ENCODE assay signal across 9 cellular contexts in genomic region chr22:47452184-47452583, GRCh38.
DNase-seq lines count a peak whose midpoint lies in the region; ATAC-seq and TF ChIP-seq lines count a peak whose summit lies in the region.
"Had no signal": no experiment of that assay in that cellular context is flagged by ENCODE, and none has a peak within 500 bp of the region (broad histone marks: within the 10 kb centered on the region; RNA-seq: fewer than 3 reads in every experiment).

No MANE protein-coding gene starts in this region.

- ATAC-seq in T-cell (replicated peaks in 1 of 4), result no peak
- no peak for ATAC-seq in GM19328 (IDR thresholded peaks at IDR 0.05; ENCODE audit: unreplicated experiment)

- peaks cover 5% of the 10 kb centered on the region for H3K36me3 Mint-ChIP-seq in T-cell
- H3K36me3 Mint-ChIP-seq in immature natural killer cell, result no peaks in the 10 kb centered on the region

- CTCF ChIA-PET in T-cell (lab: Charles Lee), result no interaction called here

- peak; percentile 7 for TF ChIP-seq CTCF in GM12865 (IDR thresholded peaks at IDR 0.05; ENCODE audit: insufficient read depth, low read depth, low read length, missing control alignments)
- TF ChIP-seq CTCF in epithelial cell of proximal tubule (conservative IDR thresholded peaks at IDR 0.05; ENCODE audit: low read depth, low read length), result peak; percentile 14

- POLR2A ChIA-PET in T-cell (lab: Charles Lee), result no interaction called here

- no peak overlapping the region for H3K4me3 ChIP-seq in GM12865 (ENCODE audit: low read depth, low read length)
- H3K4me3 ChIP-seq in epithelial cell of proximal tubule (ENCODE audit: low read depth, low read length), result no peak overlapping the region
- H3K4me3 ChIP-seq: cardiac muscle cell had no signal

- H3K4me1 Mint-ChIP-seq in T-cell, result no peaks in the 10 kb centered on the region
- no peaks in the 10 kb centered on the region for H3K4me1 Mint-ChIP-seq in immature natural killer cell

- DNase-seq in A172 (ENCODE audit: low spot score) (peak; percentile 44), GM12865 (ENCODE audit: low read depth) (no peak), NCI-H69 (lab: John Stamatoyannopoulos, UW) (peak; percentile 49), epithelial cell of proximal tubule (ENCODE audit: low read depth) (no peak), T-cell (no peak), immature natural killer cell (no peak), NCI-H1105 treated with DMSO at 0.1 percent for 48 hours (lab: John Stamatoyannopoulos, UW) (no peak)

- peaks cover 10 to 28% (median 11%) of the 10 kb centered on the region in 3 donors for H3K9me3 Mint-ChIP-seq in T-cell
- H3K9me3 Mint-ChIP-seq in immature natural killer cell, result peaks cover 0 to 11% (median 4%) of the 10 kb centered on the region in 6 donors

- H3K27me3 Mint-ChIP-seq in T-cell (peaks cover 3 to 7% of the 10 kb centered on the region in 2 donors), immature natural killer cell (ENCODE audit: low read depth in 3 of 3) (peaks cover 1 to 8% (median 2%) of the 10 kb centered on the region in 3 donors)

- H3K4me3 Mint-ChIP-seq in T-cell, result no peak overlapping the region
- no peak overlapping the region for H3K4me3 Mint-ChIP-seq in immature natural killer cell

- H3K27ac Mint-ChIP-seq in T-cell, result no peak overlapping the region
- no peak overlapping the region for H3K27ac Mint-ChIP-seq in immature natural killer cell

Comparison
In these comparisons a context has a peak if more than half of its experiments do, and no peak if none do; other contexts are left out.
1. DNase-seq: peak in A172 (single experiment) and NCI-H69 (single experiment); none in GM12865 (single experiment), epithelial cell of proximal tubule (single experiment), T-cell (0 of 34), immature natural killer cell (0 of 3) and NCI-H1105 treated with DMSO at 0.1 percent for 48 hours (single experiment).